20 cellular contexts compared by ENCODE assay signal in genomic region chr2:138512672-138513071, GRCh38. TPM values are rescaled to one million over a fixed set of nuclear protein-coding genes. Genes with fewer than 3 reads are reported as not detected.
DNase-seq lines count a peak whose midpoint lies in the region; ATAC-seq, FAIRE-seq and TF ChIP-seq lines count a peak whose summit lies in the region.
"Had no signal": no experiment of that assay in that cellular context is flagged by ENCODE, and none has a peak within 500 bp of the region (broad histone marks: within the 10 kb centered on the region; RNA-seq: fewer than 3 reads in every experiment).

No MANE protein-coding gene starts in this region.

- no peak for TF ChIP-seq EP300 in GM12878 (IDR thresholded peaks at IDR 0.05; ENCODE audit: borderline replicate concordance in 1 of 2, control insufficient read depth in 1 of 2, low read depth in 2 of 2, low read length in 2 of 2)

- H3K27me3 Mint-ChIP-seq in Calu3 (ENCODE audit: unreplicated experiment): no peaks in the 10 kb centered on the region
- H3K27me3 Mint-ChIP-seq: CD8-positive, alpha-beta memory T cell had no signal

- intact Hi-C loops in Calu3 (cut with micrococcal nuclease; ENCODE audit: unreplicated experiment) (no loop called here), GM12878 (cut with micrococcal nuclease; ENCODE audit: unreplicated experiment) (no loop called here), esophagus squamous epithelium (cut with DNase I) (no loop called here)

- H3K36me3 Mint-ChIP-seq in Calu3 (ENCODE audit: insufficient read depth, unreplicated experiment): no peaks in the 10 kb centered on the region

- H3K27ac Mint-ChIP-seq in Calu3 (ENCODE audit: unreplicated experiment): peak overlapping the region; percentile 19
- H3K27ac Mint-ChIP-seq: CD8-positive, alpha-beta memory T cell had no signal

- no peak overlapping the region for H3K4me2 ChIP-seq in GM12878 (ENCODE audit: control insufficient read depth, insufficient read depth)
- H3K4me2 ChIP-seq: BLaER1 had no signal

- DNase-seq in Calu3 (no peak), HT-29 (ENCODE audit: low spot score) (peak; percentile 53), GM12878 (ENCODE audit: low read depth, low spot score) (no peak), esophagus squamous epithelium (lab: John Stamatoyannopoulos, UW) (no peak)
- DNase-seq in activated CD4-positive, alpha-beta T cell treated with anti-CD3 and anti-CD28 coated beads for 48 hours: no peak
- DNase-seq: CD8-positive, alpha-beta memory T cell; DMS 273 treated with DMSO at 0.1 percent for 48 hours; GM23248; KG1; MM.1S; NCI-H1105; NCI-H187 treated with DMSO at 0.1 percent for 48 hours; NCI-H510A; NK-92 treated with Interleukin-12 subunit alpha and Interleukin-12 subunit beta, amount 100 ng/mL, for 24 hours; OCI-M1 had no signal

- H3K4me3 Mint-ChIP-seq in Calu3 (ENCODE audit: low read depth, unreplicated experiment): peak overlapping the region; percentile 1
- H3K4me3 Mint-ChIP-seq: CD8-positive, alpha-beta memory T cell had no signal

- H3K9me3 ChIP-seq in GM12878 (replicated peaks; ENCODE audit: control insufficient read depth, insufficient read depth, low read length) (peaks cover 17% of the 10 kb centered on the region), esophagus squamous epithelium (no peaks in the 10 kb centered on the region)

- H3K4me1 ChIP-seq in GM12878 (ENCODE audit: control insufficient read depth, insufficient read depth, low read length) (no peaks in the 10 kb centered on the region), esophagus squamous epithelium (peaks cover 0 to 39% (median 8%) of the 10 kb centered on the region in 3 donors)

- H4K20me1 ChIP-seq in GM12878 (ENCODE audit: control insufficient read depth, insufficient read depth): no peaks in the 10 kb centered on the region

- no peak overlapping the region for H2AFZ ChIP-seq in GM12878 (ENCODE audit: control insufficient read depth, low read depth, low read length)
- H2AFZ ChIP-seq: GM23248 had no signal

- TF ChIP-seq POLR2A in GM12878 (IDR thresholded peaks at IDR 0.05; ENCODE audit: low read depth, low read length) (no peak), esophagus squamous epithelium (IDR thresholded peaks at IDR 0.05) (no peak)

- H3K79me2 ChIP-seq in GM12878 (ENCODE audit: control insufficient read depth, insufficient read depth, low read length): peaks cover 83% of the 10 kb centered on the region

- RAD21 ChIA-PET in GM12878 (lab: Charles Lee; ENCODE audit: unreplicated experiment): no interaction called here

- H3K27ac ChIP-seq in GM12878 (ENCODE audit: control insufficient read depth, insufficient read depth): no peak overlapping the region
- no peak overlapping the region for H3K27ac ChIP-seq in esophagus squamous epithelium
- H3K27ac ChIP-seq: BLaER1, GM23248, HL-60 had no signal

- TF ChIP-seq CTCF in Calu3 (IDR thresholded peaks at IDR 0.05; ENCODE audit: unreplicated experiment) (no peak), GM12878 (IDR thresholded peaks at IDR 0.05 in 2 of 3, conservative IDR thresholded peaks at IDR 0.05 in 1 of 3; ENCODE audit: control insufficient read depth in 2 of 3, extremely low read depth in 1 of 3, insufficient read depth in 1 of 3, low read depth in 3 of 3, low read length in 3 of 3) (no peak), esophagus squamous epithelium (IDR thresholded peaks at IDR 0.05) (no peak)

- no peaks in the 10 kb centered on the region for H3K27me3 ChIP-seq in GM12878 (replicated peaks in 1 of 2; ENCODE audit: control insufficient read depth in 2 of 2, insufficient read depth in 2 of 2, low read length in 1 of 2)
- no peaks in the 10 kb centered on the region for H3K27me3 ChIP-seq in esophagus squamous epithelium
- H3K27me3 ChIP-seq: BLaER1 had no signal

- BruUV-seq in Calu3 (replicated peaks; lab: Mats Ljungman, UMichigan) (no TSS peak), GM12878 (replicated peaks; lab: Mats Ljungman, UMichigan) (no TSS peak)

- H3K4me3 ChIP-seq in GM12878 (no peak overlapping the region), esophagus squamous epithelium (no peak overlapping the region)
- H3K4me3 ChIP-seq: BLaER1, GM23248 had no signal

- peaks cover 2% of the 10 kb centered on the region for H3K9me3 Mint-ChIP-seq in Calu3 (ENCODE audit: low read depth, unreplicated experiment)

- SMC1A ChIA-PET in GM12878 (lab: Charles Lee; ENCODE audit: uncharacterized antibody, unreplicated experiment): interaction anchor here (10.5 kb wide), 1 partner anchor 8 kb away, joined by 142 read pairs; no protein-coding TSS in a partner anchor

- 94% methylated on average over 1 of the region's 1 CpG for WGBS in GM12878 (ENCODE audit: insufficient coverage, insufficient replicate concordance, low lambda C conversion rate, missing lambda C conversion rate)
- 25 to 50% methylated on average over 1 of the region's 1 CpG for WGBS in esophagus squamous epithelium, 2 donors

- POLR2A ChIA-PET in GM12878 (lab: Charles Lee): interaction anchor here (1.2 kb wide), 1 partner anchor 9 kb away, joined by 3 read pairs; no protein-coding TSS in a partner anchor

- FAIRE-seq in GM12878 (lab: Jason Lieb, UNC): peak; percentile 18

- 0 out of 4 replicates have a peak, but pooled peaks cover 0 to 3% of the 10 kb centered on the region in 2 experiments for H3K36me3 ChIP-seq in GM12878 (ENCODE audit: control insufficient read depth in 2 of 2, insufficient read depth in 2 of 2, low read length in 1 of 2)
- no peaks in the 10 kb centered on the region for H3K36me3 ChIP-seq in esophagus squamous epithelium

- CTCF ChIA-PET in Calu3 (lab: Charles Lee) (no interaction called here), GM12878 (lab: Yijun Ruan, JAX) (no interaction called here)

- H3K4me1 Mint-ChIP-seq in Calu3 (ENCODE audit: low read depth, unreplicated experiment): peaks cover 55% of the 10 kb centered on the region

- ATAC-seq in GM12878 (no peak), esophagus mucosa (peak; percentile 52), GM18517 (IDR thresholded peaks at IDR 0.05; ENCODE audit: unreplicated experiment) (no peak), GM21367 (IDR thresholded peaks at IDR 0.05; ENCODE audit: unreplicated experiment) (no peak)

- TF ChIP-seq RAD21 in GM12878 (IDR thresholded peaks at IDR 0.05; ENCODE audit: insufficient read depth, low read depth, low read length): no peak

- no peak overlapping the region for H3K9ac ChIP-seq in GM12878 (ENCODE audit: control insufficient read depth, insufficient read depth, low read length)
- H3K9ac ChIP-seq: BLaER1, GM23248 had no signal

- in situ Hi-C loops in GM12878 (cut with MboI): no loop called here

TF ChIP-seq in GM12878, 131 proteins besides CTCF, POLR2A, EP300 and RAD21 (continues in another document):
- TF ChIP-seq, protein P1, sequence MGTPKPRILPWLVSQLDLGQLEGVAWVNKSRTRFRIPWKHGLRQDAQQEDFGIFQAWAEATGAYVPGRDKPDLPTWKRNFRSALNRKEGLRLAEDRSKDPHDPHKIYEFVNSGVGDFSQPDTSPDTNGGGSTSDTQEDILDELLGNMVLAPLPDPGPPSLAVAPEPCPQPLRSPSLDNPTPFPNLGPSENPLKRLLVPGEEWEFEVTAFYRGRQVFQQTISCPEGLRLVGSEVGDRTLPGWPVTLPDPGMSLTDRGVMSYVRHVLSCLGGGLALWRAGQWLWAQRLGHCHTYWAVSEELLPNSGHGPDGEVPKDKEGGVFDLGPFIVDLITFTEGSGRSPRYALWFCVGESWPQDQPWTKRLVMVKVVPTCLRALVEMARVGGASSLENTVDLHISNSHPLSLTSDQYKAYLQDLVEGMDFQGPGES (IDR thresholded peaks at IDR 0.05): no peak
- TF ChIP-seq STAT3 (IDR thresholded peaks at IDR 0.05; ENCODE audit: low read depth, low read length) (no peak), NR2C2 (IDR thresholded peaks at IDR 0.05; ENCODE audit: borderline replicate concordance, control insufficient read depth, insufficient read length, low read depth) (no peak), CBX3 (IDR thresholded peaks at IDR 0.05; ENCODE audit: borderline replicate concordance, low read depth) (no peak)

RNA-seq across cellular contexts. Expression of gene SPOPL, which starts 11.1 kb away (rescaled TPM):
- total RNA-seq in Calu3 (2022) (37.8 and 40.8 TPM in 2 replicates), GM12878 (2014; rRNA removed) (13.1 and 16.6 TPM in 2 replicates), GM12878 (2014; rRNA removed; fragmentation: Illumina TruSeq; extraction: Trizol) (14.1 and 14.4 TPM in 2 replicates), GM12878 (2021) (20.3 and 22.6 TPM in 2 replicates), esophagus mucosa (8.8 TPM), esophagus squamous epithelium (10 to 100 TPM in 3 of 4 donors, 1 to 10 TPM in 1; 8.4 to 21.2 (median 13.3) TPM)
- total RNA-seq in HT-29 (2014; rRNA removed; shearing (Covaris generic)): 19.0 and 20.4 TPM in 2 replicates
- 91.8 and 92.8 TPM in 2 replicates for total RNA-seq in GM12878 (2013; cell fraction: nucleolus; rRNA removed)
- polyA plus RNA-seq in GM12878 (2011; ENCODE audit: low read depth): 6.7 TPM
- polyA plus RNA-seq in GM12878 (2011; rRNA removed) (25.0 and 41.0 TPM in 2 replicates), GM12878 (2014; fragmentation: Illumina TruSeq; extraction: Trizol) (16.3 and 21.9 TPM in 2 replicates), GM12878 (2014; fragmentation: Nextera tagmentation; extraction: Ambion mirVana) (1 to 10 TPM; 4.2 to 4.4 TPM), GM12878 (2014; rRNA removed) (9.9 and 12.0 TPM in 2 replicates), GM12878 (2016; fragmentation: Nextera tagmentation; extraction: Ambion mirVana) (1 to 10 TPM; 4.0 TPM)
- 9.4 and 12.4 TPM in 2 replicates for polyA plus RNA-seq in GM12878 (2011; cell fraction: cytosol; rRNA removed)
- polyA plus RNA-seq in GM12878 (2011; cell fraction: nucleus; rRNA removed): 16.7 and 21.1 TPM in 2 replicates
- polyA plus RNA-seq in GM12878 (2012): 10.6 and 15.1 TPM in 2 replicates
- polyA minus RNA-seq in GM12878 (2011; rRNA and poly(A)+ RNA removed): 21.1 and 32.6 TPM in 2 replicates
- polyA minus RNA-seq in GM12878 (2011; cell fraction: cytosol; rRNA and poly(A)+ RNA removed): 8.1 and 8.2 TPM in 2 replicates
- polyA minus RNA-seq in GM12878 (2011; cell fraction: nucleus; rRNA and poly(A)+ RNA removed): 22.6 and 33.5 TPM in 2 replicates
